8 cellular contexts compared by ENCODE assay signal in genomic region chr1:112698366-112699310, GRCh38. TPM values are rescaled to one million over a fixed set of nuclear protein-coding genes. Genes with fewer than 3 reads are reported as not detected.
A peak's percentile ranks its signal among the peaks of the same experiment; 100 is the strongest.
DNase-seq lines count a peak whose midpoint lies in the region; ATAC-seq and TF ChIP-seq lines count a peak whose summit lies in the region.

No MANE protein-coding gene starts in this region.

- H3K9ac ChIP-seq in BLaER1: no peak overlapping the region
- H3K9ac ChIP-seq in neural progenitor cell: no peak overlapping the region

- H3K27ac ChIP-seq in BLaER1 (0 out of 2 replicates have a peak overlapping the region, but pooled peaks have one; percentile 92), neural progenitor cell (no peak overlapping the region)

- TF ChIP-seq CTCF in mucosa of descending colon (IDR thresholded peaks at IDR 0.05) (no peak), neural progenitor cell (IDR thresholded peaks at IDR 0.05) (no peak)

- no peak overlapping the region for H2AFZ ChIP-seq in neural progenitor cell (replicated peaks)

- H3K4me2 ChIP-seq in BLaER1: no peak overlapping the region
- H3K4me2 ChIP-seq in neural progenitor cell: no peak overlapping the region

- H3K4me3 Mint-ChIP-seq in activated naive CD8-positive, alpha-beta T cell treated with anti-CD3 and anti-CD28 coated beads, Interleukin-2, amount 10 ng/mL, durations not matched to agents 7 days and 5 days: no peak overlapping the region
- H3K4me3 Mint-ChIP-seq in neural progenitor cell: no peak overlapping the region

- H3K4me1 ChIP-seq in BLaER1 (peaks cover 59% of the 10 kb centered on the region), mucosa of descending colon (ENCODE audit: low read depth) (peaks cover 40% of the 10 kb centered on the region), neural progenitor cell (no peaks in the 10 kb centered on the region)

- H3F3A ChIP-seq in neural progenitor cell (ENCODE audit: low read depth): no peaks in the 10 kb centered on the region

- POLR2A ChIA-PET in activated naive CD8-positive, alpha-beta T cell treated with anti-CD3 and anti-CD28 coated beads, Interleukin-2, amount 10 ng/mL, durations not matched to agents 7 days and 5 days (lab: Charles Lee): interaction anchor here (1.6 to 1.8 kb wide), 2 partner anchors 16 to 80 kb away, joined by 3 to 5 read pairs; partner anchors contain the start of genes CAPZA1, PPM1J and ST7L

- intact Hi-C loops in mucosa of descending colon (cut with DNase I, micrococcal nuclease): loop anchor here in 1 of 2 donors (2.0 kb wide), 1 partner anchor 24 kb away; the partner anchor contains the start of gene MOV10

- H3K4me3 ChIP-seq in BLaER1 (no peak overlapping the region), mucosa of descending colon (no peak overlapping the region), neural progenitor cell (no peak overlapping the region)

- no peaks in the 10 kb centered on the region for H3K9me3 Mint-ChIP-seq in activated naive CD8-positive, alpha-beta T cell treated with anti-CD3 and anti-CD28 coated beads, Interleukin-2, amount 10 ng/mL, durations not matched to agents 7 days and 5 days
- H3K9me3 Mint-ChIP-seq in neural progenitor cell: no peaks in the 10 kb centered on the region

- H3K36me3 ChIP-seq in BLaER1 (peaks cover 70% of the 10 kb centered on the region), mucosa of descending colon (ENCODE audit: low read depth) (no peaks in the 10 kb centered on the region), neural progenitor cell (no peaks in the 10 kb centered on the region)

- H4K20me1 ChIP-seq in BLaER1: no peaks in the 10 kb centered on the region
- H4K20me1 ChIP-seq in neural progenitor cell (ENCODE audit: low read depth): peaks cover 9% of the 10 kb centered on the region

- H3K9me3 ChIP-seq in BLaER1: no peaks in the 10 kb centered on the region
- H3K9me3 ChIP-seq in mucosa of descending colon: no peaks in the 10 kb centered on the region
- no peaks in the 10 kb centered on the region for H3K9me3 ChIP-seq in neural progenitor cell (ENCODE audit: low read depth)

- H3K27me3 ChIP-seq in BLaER1: no peaks in the 10 kb centered on the region
- no peaks in the 10 kb centered on the region for H3K27me3 ChIP-seq in neural progenitor cell

- H3K27ac Mint-ChIP-seq in activated naive CD8-positive, alpha-beta T cell treated with anti-CD3 and anti-CD28 coated beads, Interleukin-2, amount 10 ng/mL, durations not matched to agents 7 days and 5 days: peak overlapping the region; percentile 16
- H3K27ac Mint-ChIP-seq in neural progenitor cell: no peak overlapping the region

- peaks cover 8% of the 10 kb centered on the region for H3K36me3 Mint-ChIP-seq in activated naive CD8-positive, alpha-beta T cell treated with anti-CD3 and anti-CD28 coated beads, Interleukin-2, amount 10 ng/mL, durations not matched to agents 7 days and 5 days
- H3K36me3 Mint-ChIP-seq in neural progenitor cell: peaks cover 29% of the 10 kb centered on the region

- H3K79me2 ChIP-seq in neural progenitor cell (ENCODE audit: low read depth): no peaks in the 10 kb centered on the region

- no peaks in the 10 kb centered on the region for H3K27me3 Mint-ChIP-seq in activated naive CD8-positive, alpha-beta T cell treated with anti-CD3 and anti-CD28 coated beads, Interleukin-2, amount 10 ng/mL, durations not matched to agents 7 days and 5 days
- peaks cover 19% of the 10 kb centered on the region for H3K27me3 Mint-ChIP-seq in neural progenitor cell (ENCODE audit: insufficient read depth, low read depth)

- peaks cover 27% of the 10 kb centered on the region for H3K4me1 Mint-ChIP-seq in activated naive CD8-positive, alpha-beta T cell treated with anti-CD3 and anti-CD28 coated beads, Interleukin-2, amount 10 ng/mL, durations not matched to agents 7 days and 5 days
- H3K4me1 Mint-ChIP-seq in neural progenitor cell: peaks cover 38% of the 10 kb centered on the region

- no peak for ATAC-seq in activated naive CD8-positive, alpha-beta T cell treated with anti-CD3 and anti-CD28 coated beads, Interleukin-2, amount 10 ng/mL, durations not matched to agents 7 days and 5 days (ENCODE audit: low read depth)
- peak; percentile 83 for ATAC-seq in mucosa of descending colon
- no peak for ATAC-seq in HG02588 (IDR thresholded peaks at IDR 0.05; ENCODE audit: unreplicated experiment)
- no peak for ATAC-seq in GM19397 (IDR thresholded peaks at IDR 0.05; ENCODE audit: unreplicated experiment)

- peak; percentile 34 for DNase-seq in NCI-H1694 (lab: John Stamatoyannopoulos, UW)
- no peak for DNase-seq in activated naive CD8-positive, alpha-beta T cell treated with anti-CD3 and anti-CD28 coated beads, Interleukin-2, amount 10 ng/mL, durations not matched to agents 7 days and 5 days
- DNase-seq in mucosa of descending colon: peak; percentile 85 to 92 (median 87)
- no peak for DNase-seq in activated CD4-positive, CD25-positive, alpha-beta regulatory T cell treated with anti-CD3 and anti-CD28 coated beads, Interleukin-2, amount 50 U/mL, for 72 hours
- no peak for DNase-seq in neural progenitor cell (ENCODE audit: low spot score)

RNA-seq across cellular contexts. Expression of gene RHOC, which starts 8.3 kb away (rescaled TPM):
- 10 to 100 TPM; 81.2 to 85.5 TPM for total RNA-seq in activated naive CD8-positive, alpha-beta T cell treated with anti-CD3 and anti-CD28 coated beads, Interleukin-2, amount 10 ng/mL, durations not matched to agents 7 days and 5 days
- total RNA-seq in mucosa of descending colon: 100 to 1,000 TPM; 306 to 617 (median 485) TPM
- 36.3 and 41.8 TPM in 2 replicates for total RNA-seq in neural progenitor cell (ENCODE audit: low replicate concordance)

RNA-seq across cellular contexts. Expression of gene PPM1J, which starts 16.5 kb away (rescaled TPM):
- under 1 TPM in 1 of 2 experiments, not detected in 1; 0.25 TPM for total RNA-seq in activated naive CD8-positive, alpha-beta T cell treated with anti-CD3 and anti-CD28 coated beads, Interleukin-2, amount 10 ng/mL, durations not matched to agents 7 days and 5 days
- total RNA-seq in mucosa of descending colon (1 to 10 TPM in 2 of 3 donors, under 1 TPM in 1; 0.92 to 1.7 (median 1.1) TPM), neural progenitor cell (ENCODE audit: low replicate concordance) (1.8 and 2.7 TPM in 2 replicates)

RNA-seq across cellular contexts. Expression of gene MOV10, which starts 24.2 kb away (rescaled TPM):
- total RNA-seq in activated naive CD8-positive, alpha-beta T cell treated with anti-CD3 and anti-CD28 coated beads, Interleukin-2, amount 10 ng/mL, durations not matched to agents 7 days and 5 days: 100 to 1,000 TPM; 124 to 130 TPM
- total RNA-seq in mucosa of descending colon (10 to 100 TPM; 66.4 to 85.2 (median 77.6) TPM), neural progenitor cell (ENCODE audit: low replicate concordance) (47.5 and 92.2 TPM in 2 replicates)

Comparison
In these comparisons a context has a peak if more than half of its experiments do, and no peak if none do; other contexts are left out.
1. DNase-seq: peak in NCI-H1694 (single experiment) and mucosa of descending colon (3 of 3); none in activated naive CD8-positive, alpha-beta T cell treated with anti-CD3 and anti-CD28 coated beads, Interleukin-2, amount 10 ng/mL, durations not matched to agents 7 days and 5 days (single experiment), activated CD4-positive, CD25-positive, alpha-beta regulatory T cell treated with anti-CD3 and anti-CD28 coated beads, Interleukin-2, amount 50 U/mL, for 72 hours (single experiment) and neural progenitor cell (single experiment).